1 cellular context compared by ENCODE assay signal in genomic region chr20:22511943-22512910, GRCh38.
TF ChIP-seq lines count a peak whose summit lies in the region.

No MANE protein-coding gene starts in this region.

TF ChIP-seq in HepG2, 621 proteins besides CTCF, POLR2A, EP300 and RAD21 (continued from another document and continues in another):
- TF ChIP-seq KIAA2018 (CRISPR knock-in tag; IDR thresholded peaks at IDR 0.05; ENCODE audit: borderline replicate concordance) (no peak), GLI4 (CRISPR knock-in tag; IDR thresholded peaks at IDR 0.05; ENCODE audit: borderline replicate concordance) (no peak; the same call in 1 of the 2 replicates), LBX2 (CRISPR knock-in tag; IDR thresholded peaks at IDR 0.05; ENCODE audit: borderline replicate concordance) (no peak; the same call in 1 of the 2 replicates), ATF6 (CRISPR knock-in tag; conservative IDR thresholded peaks at IDR 0.05) (peak; percentile 81; the same call in 1 of the 2 replicates), ELF1 (CRISPR knock-in tag; IDR thresholded peaks at IDR 0.05) (peak; percentile 32; the same call in 1 of the 2 replicates), MEF2D (CRISPR knock-in tag; IDR thresholded peaks at IDR 0.05) (peak; percentile 93), RNF2 (conservative IDR thresholded peaks at IDR 0.05; ENCODE audit: low read depth) (0 out of 2 replicates have a peak, but pooled peaks have one; percentile 47), SIN3B (IDR thresholded peaks at IDR 0.05; ENCODE audit: low read length) (no peak), KAT8 (CRISPR knock-in tag; IDR thresholded peaks at IDR 0.05) (peak; percentile 75), ZBTB2 (CRISPR knock-in tag; IDR thresholded peaks at IDR 0.05; ENCODE audit: low read depth) (no peak), AKAP8 (CRISPR knock-in tag; IDR thresholded peaks at IDR 0.05) (peak; percentile 44; the same call in 1 of the 2 replicates), ATF4 (CRISPR knock-in tag; IDR thresholded peaks at IDR 0.05) (peak in 1 of 2 experiments; percentile 81; a peak in 2 of 4 replicates), NFIB (CRISPR knock-in tag; IDR thresholded peaks at IDR 0.05; ENCODE audit: borderline replicate concordance) (no peak), ZSCAN5A (CRISPR knock-in tag; IDR thresholded peaks at IDR 0.05; ENCODE audit: borderline replicate concordance) (peak; percentile 32; the same call in 1 of the 2 replicates), ZNF12 (CRISPR knock-in tag; IDR thresholded peaks at IDR 0.05) (peak; percentile 85; the same call in 1 of the 2 replicates), BCL6 (CRISPR knock-in tag; IDR thresholded peaks at IDR 0.05) (peak; percentile 98), RORA (CRISPR knock-in tag; IDR thresholded peaks at IDR 0.05) (peak; percentile 91; the same call in 1 of the 2 replicates), ZNF513 (CRISPR knock-in tag; conservative IDR thresholded peaks at IDR 0.05) (0 out of 2 replicates have a peak, but pooled peaks have one; percentile 37), ZNF597 (CRISPR knock-in tag; IDR thresholded peaks at IDR 0.05) (no peak), HINFP (CRISPR knock-in tag; IDR thresholded peaks at IDR 0.05; ENCODE audit: low read depth) (peak; percentile 77; the same call in 1 of the 2 replicates), ZBTB21 (CRISPR knock-in tag; IDR thresholded peaks at IDR 0.05) (0 out of 2 replicates have a peak, but pooled peaks have one; percentile 13), CENPT (CRISPR knock-in tag; IDR thresholded peaks at IDR 0.05; ENCODE audit: low read depth) (no peak), SIX1 (CRISPR knock-in tag; IDR thresholded peaks at IDR 0.05; ENCODE audit: borderline replicate concordance) (peak; percentile 86), POLR2AphosphoS2 (IDR thresholded peaks at IDR 0.05; ENCODE audit: low read depth, low read length) (no peak), ZNF550 (CRISPR knock-in tag; IDR thresholded peaks at IDR 0.05; ENCODE audit: borderline replicate concordance) (no peak), ZNF260 (CRISPR knock-in tag; IDR thresholded peaks at IDR 0.05; ENCODE audit: borderline replicate concordance, low read depth) (0 out of 2 replicates have a peak, but pooled peaks have one; percentile 50), ZNF850 (CRISPR knock-in tag; conservative IDR thresholded peaks at IDR 0.05) (no peak), YEATS2 (CRISPR knock-in tag; IDR thresholded peaks at IDR 0.05; ENCODE audit: borderline replicate concordance) (peak; percentile 58; the same call in 1 of the 2 replicates), ZNF263 (CRISPR knock-in tag; IDR thresholded peaks at IDR 0.05) (peak; percentile 81), ZNF543 (CRISPR knock-in tag; IDR thresholded peaks at IDR 0.05) (peak; percentile 95), SYNCRIP (IDR thresholded peaks at IDR 0.05; ENCODE audit: insufficient read depth, low read depth, low read length) (no peak), MLXIP (CRISPR knock-in tag; IDR thresholded peaks at IDR 0.05; ENCODE audit: borderline replicate concordance) (peak; percentile 80)
